ENCODE assay signal across 14 cellular contexts in genomic region chr2:219056896-219057708, GRCh38. TPM values are rescaled to one million over a fixed set of nuclear protein-coding genes. Genes with fewer than 3 reads are reported as not detected.
A peak's percentile ranks its signal among the peaks of the same experiment; 100 is the strongest.
DNase-seq lines count a peak whose midpoint lies in the region; ATAC-seq, FAIRE-seq and TF ChIP-seq lines count a peak whose summit lies in the region.
"Had no signal": no experiment of that assay in that cellular context is flagged by ENCODE, and none has a peak within 500 bp of the region (broad histone marks: within the 10 kb centered on the region; RNA-seq: fewer than 3 reads in every experiment).

No MANE protein-coding gene starts in this region.

- no peaks in the 10 kb centered on the region for H3K9me3 Mint-ChIP-seq in endothelial cell (ENCODE audit: unreplicated experiment)
- H3K9me3 Mint-ChIP-seq: activated T-helper 2 cell treated with anti-CD3 and anti-CD28 coated beads, Interferon-gamma antibody, Interleukin-2, Interleukin-4, amounts not matched to agents 10 μg/mL and 5 μg/mL and 100 μg/mL, durations not matched to agents 14 hours and 24 hours and 36 hours; immature natural killer cell; T-helper 1 cell treated with Interleukin-12 subunit alpha and Interleukin-12 subunit beta and Interleukin-4 antibody, amounts not matched to agents 30 μg/mL and 1 μg/mL, for 36 hours; type B pancreatic cell had no signal

- H3K4me1 Mint-ChIP-seq in endothelial cell (ENCODE audit: unreplicated experiment) = peaks cover 4% of the 10 kb centered on the region

- H3K27me3 Mint-ChIP-seq in endothelial cell (ENCODE audit: unreplicated experiment) = peaks cover 27% of the 10 kb centered on the region

- H3K4me3 Mint-ChIP-seq in endothelial cell (ENCODE audit: unreplicated experiment) = no peak overlapping the region
- H3K4me3 Mint-ChIP-seq: T-helper 1 cell treated with Interleukin-12 subunit alpha and Interleukin-12 subunit beta and Interleukin-4 antibody, amounts not matched to agents 30 μg/mL and 1 μg/mL, for 36 hours had no signal

- H3K9me3 ChIP-seq in pancreas = no peaks in the 10 kb centered on the region
- H3K9me3 ChIP-seq in vagina = no peaks in the 10 kb centered on the region
- H3K9me3 ChIP-seq in MG63 = no peaks in the 10 kb centered on the region
- no peaks in the 10 kb centered on the region for H3K9me3 ChIP-seq in heart right ventricle

- H3K36me3 Mint-ChIP-seq in endothelial cell (ENCODE audit: low read depth, unreplicated experiment) = peaks cover 3% of the 10 kb centered on the region
- H3K36me3 Mint-ChIP-seq: immature natural killer cell, type B pancreatic cell had no signal

- H3K27ac ChIP-seq in pancreas (no peak overlapping the region), vagina (no peak overlapping the region), heart right ventricle (no peak overlapping the region)

- H3K27me3 ChIP-seq in pancreas = peaks cover 0 to 18% (median 3%) of the 10 kb centered on the region in 4 donors
- peaks cover 21% of the 10 kb centered on the region for H3K27me3 ChIP-seq in vagina
- peaks cover 31% of the 10 kb centered on the region for H3K27me3 ChIP-seq in MG63
- H3K27me3 ChIP-seq in heart right ventricle = peaks cover 39 to 96% (median 83%) of the 10 kb centered on the region in 7 donors

- H3K4me3 ChIP-seq in pancreas (peak overlapping the region in 1 of 4 donors; percentile 26), vagina (no peak overlapping the region), MG63 (no peak overlapping the region), heart right ventricle (peak overlapping the region in 1 of 10 donors; percentile 21)

- DNase-seq in ELR (ENCODE audit: low read depth) = peak; percentile 9
- peak; percentile 16 for DNase-seq in endothelial cell (ENCODE audit: low spot score)
- DNase-seq in pancreas = peak in 4 of 6 donors; percentile 13 to 77 (median 49)
- DNase-seq in DMS53 (lab: John Stamatoyannopoulos, UW) = no peak
- DNase-seq in vagina (ENCODE audit: extremely low spot score in 2 of 2) = no peak
- DNase-seq in MG63 = no peak
- no peak for DNase-seq in heart right ventricle

- H3K36me3 ChIP-seq in pancreas (no peaks in the 10 kb centered on the region), vagina (no peaks in the 10 kb centered on the region), MG63 (no peaks in the 10 kb centered on the region), heart right ventricle (no peaks in the 10 kb centered on the region)

- H3K27ac Mint-ChIP-seq in endothelial cell (ENCODE audit: unreplicated experiment) = no peak overlapping the region
- H3K27ac Mint-ChIP-seq: activated T-helper 2 cell treated with anti-CD3 and anti-CD28 coated beads, Interferon-gamma antibody, Interleukin-2, Interleukin-4, amounts not matched to agents 10 μg/mL and 5 μg/mL and 100 μg/mL, durations not matched to agents 14 hours and 24 hours and 36 hours; immature natural killer cell; T-helper 1 cell treated with Interleukin-12 subunit alpha and Interleukin-12 subunit beta and Interleukin-4 antibody, amounts not matched to agents 30 μg/mL and 1 μg/mL, for 36 hours; type B pancreatic cell had no signal

- intact Hi-C loops in pancreas (cut with DNase I) (loop anchor here (5.0 to 10.0 kb wide), 4 partner anchors 60 to 238 kb away; no protein-coding TSS in a partner anchor), vagina (cut with DNase I) (loop anchor here (10.0 kb wide), 1 partner anchor 98 kb away; no protein-coding TSS in a partner anchor), heart right ventricle (cut with DNase I) (loop anchor here in 8 of 10 donors (5.0 to 10.0 kb wide), 7 partner anchors 58 to 248 kb away; partner anchors contain the start of gene PTPRN (in 1 of the 8))

- 25 to 27% methylated on average over 40 of the region's 40 CpGs for WGBS in pancreas, 2 donors
- WGBS in heart right ventricle, 2 donors = 12 to 14% methylated on average over 40 of the region's 40 CpGs

- FAIRE-seq in pancreas (lab: Jason Lieb, UNC) = no peak

- TF ChIP-seq POLR2A in vagina (IDR thresholded peaks at IDR 0.05) = no peak

- H3K4me1 ChIP-seq in pancreas = peaks cover 27 to 32% (median 28%) of the 10 kb centered on the region in 3 donors
- peaks cover 37% of the 10 kb centered on the region for H3K4me1 ChIP-seq in vagina
- peaks cover 27 to 40% (median 37%) of the 10 kb centered on the region in 9 donors for H3K4me1 ChIP-seq in heart right ventricle

- ATAC-seq in HG03354 (IDR thresholded peaks at IDR 0.05; ENCODE audit: poor library complexity, severe bottlenecking, unreplicated experiment) = peak; percentile 11
- ATAC-seq in pancreas = no peak
- no peak for ATAC-seq in heart right ventricle

- TF ChIP-seq CTCF in endothelial cell (IDR thresholded peaks at IDR 0.05; ENCODE audit: unreplicated experiment) = no peak
- TF ChIP-seq CTCF in pancreas (IDR thresholded peaks at IDR 0.05) = no peak
- TF ChIP-seq CTCF in vagina (IDR thresholded peaks at IDR 0.05) = no peak
- TF ChIP-seq CTCF in heart right ventricle (IDR thresholded peaks at IDR 0.05) = no peak

RNA-seq across cellular contexts. Expression of gene IHH, which starts 3.6 kb away (rescaled TPM):
- total RNA-seq in endothelial cell (ENCODE audit: unreplicated experiment) (not detected), pancreas (under 1 TPM in 2 of 6 donors, not detected in 4; 0.09 to 0.19 TPM), vagina (not detected), heart right ventricle (under 1 TPM in 1 of 10 donors, not detected in 9; 0.16 TPM)
- polyA plus RNA-seq in pancreas (under 1 TPM in 1 of 2 donors, not detected in 1; 0.09 TPM), heart right ventricle (under 1 TPM in 1 of 2 donors, not detected in 1; 0.03 TPM)
- total RNA-seq in MG63 (2014; rRNA removed; shearing (Covaris generic); ENCODE audit: low replicate concordance) = 0.16 TPM in 1 of 2 replicates, not detected in the other
- total RNA-seq: activated T-helper 2 cell treated with anti-CD3 and anti-CD28 coated beads, Interferon-gamma antibody, Interleukin-2, Interleukin-4, amounts not matched to agents 10 μg/mL and 5 μg/mL and 100 μg/mL, durations not matched to agents 14 hours and 24 hours and 36 hours; osteocyte had no signal
- polyA plus RNA-seq: immature natural killer cell had no signal

RNA-seq across cellular contexts. Expression of gene CFAP65, which starts 15.8 kb away (rescaled TPM):
- 0.59 TPM for total RNA-seq in endothelial cell (ENCODE audit: unreplicated experiment)
- under 1 TPM; 0.06 to 0.22 (median 0.12) TPM for total RNA-seq in pancreas
- polyA plus RNA-seq in pancreas = under 1 TPM; 0.19 to 0.38 TPM
- total RNA-seq in vagina = not detected
- 0.03 TPM in 1 of 2 replicates, not detected in the other for total RNA-seq in MG63 (2014; rRNA removed; shearing (Covaris generic); ENCODE audit: low replicate concordance)
- total RNA-seq in heart right ventricle = not detected
- not detected for polyA plus RNA-seq in heart right ventricle
- total RNA-seq: activated T-helper 2 cell treated with anti-CD3 and anti-CD28 coated beads, Interferon-gamma antibody, Interleukin-2, Interleukin-4, amounts not matched to agents 10 μg/mL and 5 μg/mL and 100 μg/mL, durations not matched to agents 14 hours and 24 hours and 36 hours; dermis microvascular lymphatic vessel endothelial cell; osteocyte had no signal
- polyA plus RNA-seq: immature natural killer cell had no signal

Comparison
In these comparisons a context has a peak if more than half of its experiments do, and no peak if none do; other contexts are left out.
1. DNase-seq: peak in ELR (single experiment), endothelial cell (single experiment) and pancreas (4 of 6); none in DMS53 (single experiment), vagina (0 of 2), MG63 (single experiment) and heart right ventricle (0 of 2).